In genomic region chr18:49111191-49111988, GRCh38 we compare ENCODE assay signal across 23 cellular contexts.
DNase-seq lines count a peak whose midpoint lies in the region; ATAC-seq and TF ChIP-seq lines count a peak whose summit lies in the region.
"Had no signal": no experiment of that assay in that cellular context is flagged by ENCODE, and none has a peak within 500 bp of the region (broad histone marks: within the 10 kb centered on the region; RNA-seq: fewer than 3 reads in every experiment).

No MANE protein-coding gene starts in this region.

- H3K56ac ChIP-seq in H9 (ENCODE audit: insufficient read length, low read depth, low read length) = no peak overlapping the region

- H3K23ac ChIP-seq in H9 (ENCODE audit: insufficient read length, low read depth, low read length) = no peak overlapping the region

- POLR2A ChIA-PET in SK-N-SH (lab: Yijun Ruan, JAX) = no interaction called here

- no peaks in the 10 kb centered on the region for H3K27me3 ChIP-seq in BE2C
- H3K27me3 ChIP-seq in H9 (ENCODE audit: insufficient read depth, low read length) = no peaks in the 10 kb centered on the region
- no peaks in the 10 kb centered on the region for H3K27me3 ChIP-seq in SK-N-SH (ENCODE audit: insufficient read depth)
- H3K27me3 ChIP-seq: testis had no signal

- H3K4me1 ChIP-seq in BE2C (peaks cover 3% of the 10 kb centered on the region; the same call in 1 of the 2 replicates), H9 (ENCODE audit: insufficient read depth, low read length) (peaks cover 3% of the 10 kb centered on the region; the same call in 1 of the 2 replicates), SK-N-SH (ENCODE audit: control insufficient read depth in 1 of 2, insufficient read depth in 2 of 2, low read depth in 1 of 2, low read length in 1 of 2) (no peaks in the 10 kb centered on the region; a peak in 1 of 4 replicates)
- H3K4me1 ChIP-seq: testis had no signal

- H2BK12ac ChIP-seq in H9 (ENCODE audit: insufficient read length, low read depth, low read length) = no peak overlapping the region

- peak overlapping the region; percentile 7 for H3K18ac ChIP-seq in H9 (ENCODE audit: insufficient read length, low read depth, low read length)

- peaks cover 27 to 39% of the 10 kb centered on the region in 2 experiments for H3K9me3 Mint-ChIP-seq in H9

- H4K20me1 ChIP-seq in H9 (ENCODE audit: control insufficient read depth, insufficient read depth, insufficient read length) (no peaks in the 10 kb centered on the region), SK-N-SH (ENCODE audit: insufficient read depth) (no peaks in the 10 kb centered on the region)

- no peaks in the 10 kb centered on the region for H3K23me2 ChIP-seq in H9 (ENCODE audit: insufficient read length, low read depth, low read length, poor library complexity, severe bottlenecking)

- DNase-seq in BE2C (peak; percentile 17), H9 (no peak), SK-N-SH (peak; percentile 20), fibroblast of the aortic adventitia (ENCODE audit: low read depth) (peak; percentile 63), RKO (ENCODE audit: low spot score) (no peak), NCI-H1048 (lab: John Stamatoyannopoulos, UW) (no peak)
- DNase-seq in stimulated activated CD4-positive, alpha-beta T cell treated with anti-CD3 and anti-CD28 coated beads, Interleukin-2, amount 100 ng/mL, for 24 hours = no peak
- DNase-seq: ACHN; activated CD4-positive, alpha-beta memory T cell treated with anti-CD3 and anti-CD28 coated beads, Interleukin-2, amount 10 ng/mL, durations not matched to agents 7 days and 5 days; activated naive CD4-positive, alpha-beta T cell; activated T-cell treated with anti-CD3 and anti-CD28 coated beads, Interleukin-2, amount 50 U/mL, for 24 hours; C1 segment of cervical spinal cord; Calu3; dermis blood vessel endothelial cell; left ventricle myocardium superior; mucosa of descending colon; NCI-H1417; NCI-H524; T-helper 9 cell; testis had no signal

- TF ChIP-seq RAD21 in SK-N-SH (IDR thresholded peaks at IDR 0.05; ENCODE audit: low read length) = no peak

- H3K27ac ChIP-seq in H9 (ENCODE audit: insufficient read length, low read depth, low read length) (no peak overlapping the region), SK-N-SH (ENCODE audit: low read depth in 2 of 2, low read length in 1 of 2) (peak overlapping the region; percentile 14 to 60; a peak in 3 of 4 replicates)
- H3K27ac ChIP-seq: parathyroid adenoma, testis had no signal

- WGBS in H9 (ENCODE audit: extremely low coverage, insufficient read length, low lambda C conversion rate) = no CpG with 5 or more reads among the region's 5 CpGs
- WGBS in SK-N-SH (ENCODE audit: low lambda C conversion rate) = 81% methylated on average over 5 of the region's 5 CpGs

- H3K4ac ChIP-seq in H9 (ENCODE audit: low read depth, low read length) = no peak overlapping the region

- H3K9me2 ChIP-seq in SK-N-SH = no peaks in the 10 kb centered on the region

- no peak overlapping the region for H3K4me2 ChIP-seq in H9 (ENCODE audit: insufficient read depth, insufficient read length, low read length)
- no peak overlapping the region for H3K4me2 ChIP-seq in SK-N-SH

- peak overlapping the region in 1 of 3 experiments; percentile 20; a peak in 1 of 7 replicates for H3K27ac Mint-ChIP-seq in H9
- H3K27ac Mint-ChIP-seq: activated CD4-positive, alpha-beta memory T cell treated with anti-CD3 and anti-CD28 coated beads, Interleukin-2, amount 10 ng/mL, durations not matched to agents 7 days and 5 days; activated T-cell treated with anti-CD3 and anti-CD28 coated beads, Interleukin-2, amount 50 U/mL, for 24 hours had no signal

- no peak overlapping the region for H3K4me3 Mint-ChIP-seq in H9
- H3K4me3 Mint-ChIP-seq: activated CD4-positive, alpha-beta memory T cell treated with anti-CD3 and anti-CD28 coated beads, Interleukin-2, amount 10 ng/mL, durations not matched to agents 7 days and 5 days; activated T-cell treated with anti-CD3 and anti-CD28 coated beads, Interleukin-2, amount 50 U/mL, for 24 hours had no signal

- CTCF ChIA-PET in SK-N-SH (lab: Yijun Ruan, JAX) = interaction anchor here (2.1 kb wide), 1 partner anchor 10 kb away, joined by 9 read pairs; no protein-coding TSS in a partner anchor

- no peak overlapping the region for H3K14ac ChIP-seq in H9 (ENCODE audit: insufficient read depth, low read length)

- H2AK5ac ChIP-seq in H9 (ENCODE audit: insufficient read length, low read length) = no peak overlapping the region

- H3K4me3 ChIP-seq in BE2C (ENCODE audit: low read depth, low read length) = no peak overlapping the region
- H3K4me3 ChIP-seq in SK-N-SH (ENCODE audit: low read depth in 2 of 2, low read length in 1 of 2) = no peak overlapping the region
- no peak overlapping the region for H3K4me3 ChIP-seq in fibroblast of the aortic adventitia (ENCODE audit: low read depth, low read length)
- H3K4me3 ChIP-seq: mucosa of descending colon, testis had no signal

- no peaks in the 10 kb centered on the region for H3F3A ChIP-seq in SK-N-SH (replicated peaks; ENCODE audit: insufficient read depth)

- H3K36me3 ChIP-seq in BE2C (no peaks in the 10 kb centered on the region), SK-N-SH (replicated peaks in 1 of 2; ENCODE audit: control insufficient read depth in 1 of 2, insufficient read depth in 2 of 2, low read length in 1 of 2) (peaks cover 0 to 6% of the 10 kb centered on the region in 2 experiments)

- no peak for TF ChIP-seq EP300 in SK-N-SH (IDR thresholded peaks at IDR 0.05; ENCODE audit: borderline replicate concordance in 1 of 2, low read depth in 1 of 2, low read length in 1 of 2)

- no peaks in the 10 kb centered on the region for H3K79me1 ChIP-seq in H9 (ENCODE audit: insufficient read depth, low read depth, low read length, poor library complexity, severe bottlenecking)

- H3K4me1 Mint-ChIP-seq in H9 = peaks cover 13 to 14% of the 10 kb centered on the region in 2 experiments; a peak in 3 of 4 replicates

- no peak overlapping the region for H2BK20ac ChIP-seq in H9 (ENCODE audit: low read depth, low read length, poor library complexity, severe bottlenecking)

- no peaks in the 10 kb centered on the region; the same call in 1 of the 2 replicates for H3K27me3 Mint-ChIP-seq in H9 (ENCODE audit: low read depth)
- H3K27me3 Mint-ChIP-seq: activated CD4-positive, alpha-beta memory T cell treated with anti-CD3 and anti-CD28 coated beads, Interleukin-2, amount 10 ng/mL, durations not matched to agents 7 days and 5 days; activated T-cell treated with anti-CD3 and anti-CD28 coated beads, Interleukin-2, amount 50 U/mL, for 24 hours had no signal

- H2AFZ ChIP-seq in H9 (ENCODE audit: low read length) (no peak overlapping the region), SK-N-SH (ENCODE audit: low read depth) (no peak overlapping the region)
- H2AFZ ChIP-seq: parathyroid adenoma had no signal

- ATAC-seq in GM18867 (IDR thresholded peaks at IDR 0.05; ENCODE audit: unreplicated experiment) = no peak
- ATAC-seq: HCT116, left ventricle myocardium superior, mucosa of descending colon had no signal

- no peak overlapping the region for H3T11ph ChIP-seq in H9 (ENCODE audit: low read length)

- H3K79me2 ChIP-seq in H9 (ENCODE audit: insufficient read depth, low read length) (no peaks in the 10 kb centered on the region), SK-N-SH (ENCODE audit: insufficient read depth) (no peaks in the 10 kb centered on the region)
- H3K79me2 ChIP-seq: parathyroid adenoma had no signal

- no peak overlapping the region for H2BK15ac ChIP-seq in H9 (ENCODE audit: low read depth, low read length)

- no peak overlapping the region for H2BK120ac ChIP-seq in H9 (ENCODE audit: low read depth, low read length, poor library complexity, severe bottlenecking)

- no peak overlapping the region for H4K91ac ChIP-seq in H9 (ENCODE audit: insufficient read length, low read depth, low read length)

- TF ChIP-seq CTCF in BE2C (IDR thresholded peaks at IDR 0.05; ENCODE audit: low read depth, low read length) = no peak
- TF ChIP-seq CTCF in H9 (conservative IDR thresholded peaks at IDR 0.05) = no peak
- no peak for TF ChIP-seq CTCF in SK-N-SH (IDR thresholded peaks at IDR 0.05)
- TF ChIP-seq CTCF in fibroblast of the aortic adventitia (IDR thresholded peaks at IDR 0.05; ENCODE audit: insufficient read depth, low read length) = no peak

- no peak overlapping the region for H2BK5ac ChIP-seq in H9 (ENCODE audit: insufficient read length, low read length)

- H3K9ac ChIP-seq in H9 (ENCODE audit: extremely low read depth, insufficient read length, low read length) = no peak overlapping the region
- no peak overlapping the region for H3K9ac ChIP-seq in SK-N-SH
- H3K9ac ChIP-seq: parathyroid adenoma had no signal

- no peak overlapping the region for H4K5ac ChIP-seq in H9 (ENCODE audit: insufficient read length, low read depth, low read length)

- H3K36me3 Mint-ChIP-seq in H9 (ENCODE audit: insufficient read depth in 1 of 3, low read depth in 3 of 3) = peaks cover 24 to 36% (median 30%) of the 10 kb centered on the region in 3 experiments

- H4K8ac ChIP-seq in H9 (replicated peaks; ENCODE audit: insufficient read length, low read depth, low read length) = no peak overlapping the region

- H3K9me3 ChIP-seq in BE2C (no peaks in the 10 kb centered on the region), H9 (ENCODE audit: control insufficient read depth, low read depth, low read length) (peaks cover 4% of the 10 kb centered on the region), SK-N-SH (no peaks in the 10 kb centered on the region)
- H3K9me3 ChIP-seq: testis had no signal

TF ChIP-seq in SK-N-SH, 30 proteins besides CTCF, POLR2A, EP300 and RAD21:
- TF ChIP-seq PBX3 (IDR thresholded peaks at IDR 0.05) (peak; percentile 79), TCF12 (IDR thresholded peaks at IDR 0.05) (peak; percentile 49; the same call in 1 of the 2 replicates), GATA2 (CRISPR knock-in tag; IDR thresholded peaks at IDR 0.05) (no peak), SMC3 (IDR thresholded peaks at IDR 0.05; ENCODE audit: low read depth, low read length) (no peak), NFIC (IDR thresholded peaks at IDR 0.05; ENCODE audit: borderline replicate concordance) (peak; percentile 7; the same call in 1 of the 2 replicates), FOSL2 (IDR thresholded peaks at IDR 0.05; ENCODE audit: borderline replicate concordance, low read depth) (peak; percentile 48; the same call in 1 of the 2 replicates), JUND (IDR thresholded peaks at IDR 0.05) (peak; percentile 49; the same call in 1 of the 2 replicates), RXRA (IDR thresholded peaks at IDR 0.05; ENCODE audit: borderline replicate concordance, low read depth) (0 out of 2 replicates have a peak, but pooled peaks have one; percentile 35)

Comparison
In these comparisons a context has a peak if more than half of its experiments do, and no peak if none do; other contexts are left out.
1. DNase-seq: peak in BE2C (single experiment), SK-N-SH (single experiment) and fibroblast of the aortic adventitia (single experiment); none in H9 (single experiment), RKO (single experiment), stimulated activated CD4-positive, alpha-beta T cell treated with anti-CD3 and anti-CD28 coated beads, Interleukin-2, amount 100 ng/mL, for 24 hours (0 of 2) and NCI-H1048 (single experiment).